In the genomic region with DNA sequence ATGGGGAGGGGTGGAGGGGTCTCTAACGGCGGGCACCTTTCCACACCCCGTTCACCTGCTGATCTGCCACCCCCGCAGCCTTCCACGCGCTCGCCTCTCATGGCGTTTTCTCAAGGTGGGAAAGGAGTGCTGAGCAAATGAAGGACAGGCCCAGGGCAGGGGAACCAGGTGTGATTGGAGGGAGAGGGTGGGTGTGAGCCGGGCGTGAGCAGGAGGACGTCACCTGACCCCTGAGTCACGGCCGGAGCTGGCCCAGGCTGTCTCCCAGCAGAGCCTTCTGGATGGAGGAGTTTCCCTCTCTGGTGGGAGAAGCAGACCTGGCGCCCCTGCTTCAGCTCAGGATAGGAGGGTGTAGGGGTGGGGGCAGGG, we compare ENCODE assay signal across 17 cellular contexts. TPM values are rescaled to one million over a fixed set of nuclear protein-coding genes. Genes with fewer than 3 reads are reported as not detected.
DNase-seq lines count a peak whose midpoint lies in the region; ATAC-seq, FAIRE-seq and TF ChIP-seq lines count a peak whose summit lies in the region.
"Had no signal": no experiment of that assay in that cellular context is flagged by ENCODE, and none has a peak within 500 bp of the region (broad histone marks: within the 10 kb centered on the region; RNA-seq: fewer than 3 reads in every experiment).

No MANE protein-coding gene starts in this region.

- TF ChIP-seq POLR2A in HCT116 (IDR thresholded peaks at IDR 0.05; ENCODE audit: borderline replicate concordance, extremely low read depth, insufficient read depth, insufficient read length), result no peak
- no peak for TF ChIP-seq POLR2A in K562 (conservative IDR thresholded peaks at IDR 0.05)
- TF ChIP-seq POLR2A in transverse colon (IDR thresholded peaks at IDR 0.05), result peak; percentile 25
- no peak for TF ChIP-seq POLR2A in spleen (IDR thresholded peaks at IDR 0.05)

- no peaks in the 10 kb centered on the region for H3K9me2 ChIP-seq in HCT116 (ENCODE audit: insufficient read depth)

- H3K9ac ChIP-seq in HCT116 (ENCODE audit: low read length), result peak overlapping the region; percentile 13; the same call in 1 of the 2 replicates
- peak overlapping the region in 1 of 2 experiments; percentile 58; a peak in 2 of 4 replicates for H3K9ac ChIP-seq in K562 (ENCODE audit: insufficient read depth in 1 of 2, low read depth in 2 of 2, low read length in 2 of 2)

- TF ChIP-seq EP300 in K562 (IDR thresholded peaks at IDR 0.05; ENCODE audit: low read length) (no peak), transverse colon (IDR thresholded peaks at IDR 0.05; ENCODE audit: low read depth) (no peak)

- no peaks in the 10 kb centered on the region for H3K9me3 ChIP-seq in HCT116 (ENCODE audit: control insufficient read depth in 1 of 2, insufficient read depth in 1 of 2, low read depth in 1 of 2, low read length in 2 of 2)
- no peaks in the 10 kb centered on the region for H3K9me3 ChIP-seq in K562 (replicated peaks; ENCODE audit: control insufficient read depth, insufficient read depth, low read depth, low read length)
- no peaks in the 10 kb centered on the region for H3K9me3 ChIP-seq in transverse colon
- H3K9me3 ChIP-seq in spleen, result no peaks in the 10 kb centered on the region
- H3K9me3 ChIP-seq: gastrocnemius medialis, suprapubic skin had no signal

- TF ChIP-seq RAD21 in HCT116 (IDR thresholded peaks at IDR 0.05; ENCODE audit: low read depth) (no peak), K562 (CRISPR knock-in tag; conservative IDR thresholded peaks at IDR 0.05 in 1 of 2, IDR thresholded peaks at IDR 0.05 in 1 of 2) (no peak)

- FAIRE-seq in K562 (lab: Jason Lieb, UNC), result no peak
- FAIRE-seq: endometrium, G401.6 had no signal

- H3K27me3 ChIP-seq in HCT116 (ENCODE audit: insufficient read depth, low read length) (no peaks in the 10 kb centered on the region), K562 (ENCODE audit: control insufficient read depth in 2 of 2, insufficient read depth in 2 of 2, low read length in 2 of 2) (no peaks in the 10 kb centered on the region), transverse colon (peaks cover 6% of the 10 kb centered on the region), spleen (replicated peaks in 1 of 7) (no peaks in the 10 kb centered on the region)
- H3K27me3 ChIP-seq: suprapubic skin had no signal

- POLR2A ChIA-PET in HCT116 (lab: Charles Lee), result no interaction called here
- POLR2A ChIA-PET in K562 (lab: Yijun Ruan, JAX), result interaction anchor here (0.7 to 1.0 kb wide), 2 partner anchors 9 to 11 kb away, joined by 3 read pairs; no protein-coding TSS in a partner anchor

- intact Hi-C loops in HCT116 (cut with micrococcal nuclease), result no loop called here
- intact Hi-C loops in K562 (cut with micrococcal nuclease), result loop anchor here (5.0 kb wide), 1 partner anchor 56 kb away; no protein-coding TSS in a partner anchor
- intact Hi-C loops in transverse colon (cut with DNase I; ENCODE audit: low total_unique reads), result no loop called here
- intact Hi-C loops in spleen (cut with DNase I; ENCODE audit: low total_unique reads), result no loop called here

- H3K4me1 ChIP-seq in HCT116 (ENCODE audit: control insufficient read depth in 1 of 2, insufficient read depth in 2 of 2, low read length in 2 of 2), result peaks cover 22 to 38% of the 10 kb centered on the region in 2 experiments
- peaks cover 0 to 44% of the 10 kb centered on the region in 2 experiments; a peak in 2 of 5 replicates for H3K4me1 ChIP-seq in K562 (replicated peaks in 1 of 2; ENCODE audit: control insufficient read depth in 2 of 2, insufficient read depth in 2 of 2, low read length in 2 of 2)
- H3K4me1 ChIP-seq in transverse colon, result peaks cover 0 to 12% (median 9%) of the 10 kb centered on the region in 4 donors
- H3K4me1 ChIP-seq in spleen, result peaks cover 0 to 30% (median 11%) of the 10 kb centered on the region in 6 donors
- H3K4me1 ChIP-seq: gastrocnemius medialis, suprapubic skin had no signal

- no peak for DNase-seq in HCT116 (ENCODE audit: low read depth, low spot score)
- DNase-seq in K562 (ENCODE audit: extremely low read depth in 1 of 4, low spot score in 3 of 4), result peak; percentile 22 to 45 (median 38)
- DNase-seq in kidney tubule cell (ENCODE audit: low spot score), result peak; percentile 75
- peak; percentile 57 for DNase-seq in transverse colon
- DNase-seq in amniotic stem cell (lab: John Stamatoyannopoulos, UW), result no peak
- no peak for DNase-seq in NCI-H446 treated with DMSO at 0.1 percent for 48 hours (lab: John Stamatoyannopoulos, UW)
- DNase-seq in spleen, result no peak
- DNase-seq: caudate nucleus, gastrocnemius medialis, NCI-H1048, NCI-H345 had no signal

- RAD21 ChIA-PET in HCT116 (lab: Charles Lee; ENCODE audit: low non-redundant PET in 1 of 2, low total read pairs in 2 of 2, uncharacterized antibody in 2 of 2, unreplicated experiment in 2 of 2), result no interaction called here

- H3K27ac ChIP-seq in HCT116 (ENCODE audit: low read depth, low read length), result peak overlapping the region; percentile 14; the same call in 1 of the 2 replicates
- no peak overlapping the region for H3K27ac ChIP-seq in K562 (ENCODE audit: extremely low read depth, low read depth, low read length)
- H3K27ac ChIP-seq in transverse colon, result no peak overlapping the region
- no peak overlapping the region for H3K27ac ChIP-seq in spleen
- H3K27ac ChIP-seq: C4-2B, gastrocnemius medialis, suprapubic skin had no signal

- H3K4me3 ChIP-seq in HCT116 (replicated peaks in 1 of 2; ENCODE audit: low read depth in 1 of 2, low read length in 2 of 2), result no peak overlapping the region
- H3K4me3 ChIP-seq in K562, result no peak overlapping the region
- no peak overlapping the region for H3K4me3 ChIP-seq in transverse colon
- no peak overlapping the region for H3K4me3 ChIP-seq in spleen
- H3K4me3 ChIP-seq: gastrocnemius medialis, suprapubic skin had no signal

- CTCF ChIA-PET in HCT116 (lab: Charles Lee) (interaction anchor here (1.3 kb wide), 1 partner anchor 54 kb away, joined by 6 read pairs; no protein-coding TSS in a partner anchor), K562 (lab: Yijun Ruan, JAX; ENCODE audit: low intra/inter-chr PET ratio) (no interaction called here)

- H3K9me1 ChIP-seq in K562 (ENCODE audit: control insufficient read depth, insufficient read depth, low read length), result no peaks in the 10 kb centered on the region

- 14% methylated on average over 8 of the region's 14 CpGs for WGBS in K562 (ENCODE audit: insufficient coverage, low coverage, missing lambda C conversion rate)
- 52% methylated on average over 14 of the region's 14 CpGs; no CpG with 5 or more reads in 1 of the 2 donors for WGBS in transverse colon (ENCODE audit: low coverage in 1 of 2), 2 donors
- WGBS in spleen, 5 donors, result 55 to 72% (median 66%) methylated on average over 13 to 14 of the region's 14 CpGs

- H3K79me2 ChIP-seq in HCT116 (ENCODE audit: insufficient read depth, low read length) (no peaks in the 10 kb centered on the region), K562 (ENCODE audit: control insufficient read depth, insufficient read depth, low read length) (no peaks in the 10 kb centered on the region)

- no peaks in the 10 kb centered on the region for H3K36me3 ChIP-seq in HCT116 (ENCODE audit: control insufficient read depth in 1 of 2, insufficient read depth in 2 of 2, low read length in 2 of 2)
- H3K36me3 ChIP-seq in K562 (ENCODE audit: control insufficient read depth, insufficient read depth, low read length), result no peaks in the 10 kb centered on the region
- no peaks in the 10 kb centered on the region for H3K36me3 ChIP-seq in transverse colon
- peaks cover 0 to 18% (median 0%) of the 10 kb centered on the region in 6 donors for H3K36me3 ChIP-seq in spleen
- H3K36me3 ChIP-seq: gastrocnemius medialis, suprapubic skin had no signal

- H2AFZ ChIP-seq in HCT116 (ENCODE audit: low read depth, low read length, poor library complexity, severe bottlenecking) (no peak overlapping the region), K562 (ENCODE audit: low read depth, low read length) (no peak overlapping the region)

- no peaks in the 10 kb centered on the region for H4K20me1 ChIP-seq in HCT116 (ENCODE audit: insufficient read depth)
- peaks cover 25% of the 10 kb centered on the region for H4K20me1 ChIP-seq in K562 (replicated peaks; ENCODE audit: control insufficient read depth, insufficient read depth, low read length)

- ATAC-seq in HCT116 (peak; percentile 78), K562 (peak; percentile 74)
- ATAC-seq: gastrocnemius medialis had no signal

- BruUV-seq in HCT116 (replicated peaks; lab: Mats Ljungman, UMichigan) (no TSS peak), K562 (replicated peaks; lab: Mats Ljungman, UMichigan) (no TSS peak)

- peak overlapping the region; percentile 60 for H3K4me2 ChIP-seq in HCT116 (ENCODE audit: low read length)
- no peak overlapping the region for H3K4me2 ChIP-seq in K562 (ENCODE audit: insufficient read depth, low read length)

- no peak for TF ChIP-seq CTCF in HCT116 (IDR thresholded peaks at IDR 0.05 in 2 of 3, conservative IDR thresholded peaks at IDR 0.05 in 1 of 3; ENCODE audit: borderline replicate concordance in 1 of 3, insufficient read depth in 1 of 3, low read depth in 2 of 3, low read length in 2 of 3)
- no peak for TF ChIP-seq CTCF in K562 (IDR thresholded peaks at IDR 0.05 in 2 of 3, conservative IDR thresholded peaks at IDR 0.05 in 1 of 3; ENCODE audit: insufficient read depth in 2 of 3, low read depth in 1 of 3, low read length in 3 of 3)
- TF ChIP-seq CTCF in transverse colon (IDR thresholded peaks at IDR 0.05), result no peak
- no peak for TF ChIP-seq CTCF in spleen (IDR thresholded peaks at IDR 0.05 in 8 of 11, conservative IDR thresholded peaks at IDR 0.05 in 3 of 11)

- in situ Hi-C loops in K562 (cut with MboI) (no loop called here), transverse colon (cut with MboI; ENCODE audit: low pct_ligation_motif_present in 1 of 4, low pct_unique_long_range_greater_than_20kb in 1 of 4, low sequenced_read_pairs in 3 of 4) (loop anchor here in 1 of 4 donors (5.0 kb wide), 1 partner anchor 41 kb away; no protein-coding TSS in a partner anchor)

RNA-seq across cellular contexts. Expression of gene ARHGAP8, which starts 14.0 kb away (rescaled TPM):
- total RNA-seq in HCT116 (2021; ENCODE audit: unreplicated experiment), result 67.5 TPM
- polyA plus RNA-seq in HCT116 (2012), result 41.9 and 45.9 TPM in 2 replicates
- 8.0 and 13.9 TPM in 2 replicates for total RNA-seq in K562 (2011; cell fraction: chromatin; rRNA removed; ENCODE audit: low replicate concordance)
- 5.8 and 7.1 TPM in 2 replicates for total RNA-seq in K562 (2011; cell fraction: nucleolus; rRNA removed)
- total RNA-seq in K562 (2011; cell fraction: nucleoplasm; rRNA removed), result 7.0 and 9.0 TPM in 2 replicates
- 0.36 and 0.78 TPM in 2 replicates for total RNA-seq in K562 (2014; rRNA removed)
- 0.26 and 0.62 TPM in 2 replicates for total RNA-seq in K562 (2014; rRNA removed; fragmentation: Illumina TruSeq; extraction: Trizol)
- total RNA-seq in K562 (2015; rRNA removed; fragmentation: Illumina TruSeq; extraction: Trizol), result 0.30 and 0.43 TPM in 2 replicates
- total RNA-seq in K562 (2021), result 1.5 and 2.2 TPM in 2 replicates
- polyA plus RNA-seq in K562 (2011; rRNA removed), result 0.77 and 1.5 TPM in 2 replicates
- polyA plus RNA-seq in K562 (2011; cell fraction: cytosol; rRNA removed), result 1.2 and 1.3 TPM in 2 replicates
- polyA plus RNA-seq in K562 (2011; cell fraction: nucleus; rRNA removed), result 2.4 and 3.8 TPM in 2 replicates
- polyA plus RNA-seq in K562 (2012), result 0.48 and 1.4 TPM in 2 replicates
- polyA plus RNA-seq in K562 (2014; fragmentation: Illumina TruSeq; extraction: Trizol), result 0.74 and 0.75 TPM in 2 replicates
- polyA plus RNA-seq in K562 (2014; fragmentation: Nextera tagmentation; extraction: Ambion mirVana), result under 1 TPM; 0.15 to 0.18 TPM
- 1.1 and 1.5 TPM in 2 replicates for polyA plus RNA-seq in K562 (2014; rRNA removed)
- 0.18 and 0.42 TPM in 2 replicates for polyA minus RNA-seq in K562 (2011; rRNA and poly(A)+ RNA removed)
- not detected in 2 replicates for polyA minus RNA-seq in K562 (2011; cell fraction: cytosol; rRNA and poly(A)+ RNA removed)
- polyA minus RNA-seq in K562 (2011; cell fraction: nucleus; rRNA and poly(A)+ RNA removed), result 0.54 and 1.4 TPM in 2 replicates
- total RNA-seq in transverse colon, result 10 to 100 TPM; 28.6 to 51.5 (median 31.5) TPM
- total RNA-seq in spleen, result 10 to 100 TPM; 13.8 to 71.6 (median 20.1) TPM
- polyA plus RNA-seq in spleen, result 10 to 100 TPM in 2 of 3 donors, 1 to 10 TPM in 1; 2.7 to 34.9 (median 16.4) TPM
- total RNA-seq: gastrocnemius medialis, OCI-LY7 had no signal
- polyA plus RNA-seq: IgD-negative memory B cell had no signal

RNA-seq across cellular contexts. Expression of gene PRR5, which starts 36.3 kb away (rescaled TPM):
- total RNA-seq in HCT116 (2021; ENCODE audit: unreplicated experiment), result 26.9 TPM
- polyA plus RNA-seq in HCT116 (2012), result 16.9 and 17.4 TPM in 2 replicates
- total RNA-seq in K562 (2011; cell fraction: chromatin; rRNA removed; ENCODE audit: low replicate concordance), result 27.6 and 71.3 TPM in 2 replicates
- 52.4 and 59.9 TPM in 2 replicates for total RNA-seq in K562 (2011; cell fraction: nucleolus; rRNA removed)
- total RNA-seq in K562 (2011; cell fraction: nucleoplasm; rRNA removed), result 38.4 and 39.2 TPM in 2 replicates
- total RNA-seq in K562 (2014; rRNA removed), result 13.3 and 18.4 TPM in 2 replicates
- 3.1 and 4.6 TPM in 2 replicates for total RNA-seq in K562 (2014; rRNA removed; fragmentation: Illumina TruSeq; extraction: Trizol)
- 7.5 and 9.5 TPM in 2 replicates for total RNA-seq in K562 (2015; rRNA removed; fragmentation: Illumina TruSeq; extraction: Trizol)
- total RNA-seq in K562 (2021), result 21.0 and 26.2 TPM in 2 replicates
- 10.1 and 14.5 TPM in 2 replicates for polyA plus RNA-seq in K562 (2011; rRNA removed)
- polyA plus RNA-seq in K562 (2011; cell fraction: cytosol; rRNA removed), result 14.2 and 35.6 TPM in 2 replicates
- polyA plus RNA-seq in K562 (2011; cell fraction: nucleus; rRNA removed), result 22.8 and 38.7 TPM in 2 replicates
- 10.9 and 11.6 TPM in 2 replicates for polyA plus RNA-seq in K562 (2012)
- 6.6 and 9.5 TPM in 2 replicates for polyA plus RNA-seq in K562 (2014; fragmentation: Illumina TruSeq; extraction: Trizol)
- polyA plus RNA-seq in K562 (2014; fragmentation: Nextera tagmentation; extraction: Ambion mirVana), result under 1 TPM; 0.13 to 0.49 TPM
- 18.6 and 20.3 TPM in 2 replicates for polyA plus RNA-seq in K562 (2014; rRNA removed)
- 9.7 and 11.6 TPM in 2 replicates for polyA minus RNA-seq in K562 (2011; rRNA and poly(A)+ RNA removed)
- polyA minus RNA-seq in K562 (2011; cell fraction: cytosol; rRNA and poly(A)+ RNA removed), result 14.1 and 21.0 TPM in 2 replicates
- polyA minus RNA-seq in K562 (2011; cell fraction: nucleus; rRNA and poly(A)+ RNA removed), result 22.3 and 30.8 TPM in 2 replicates
- 10 to 100 TPM; 17.7 to 68.3 (median 22.2) TPM for total RNA-seq in transverse colon
- 10 to 100 TPM; 49.0 to 85.6 (median 77.9) TPM for total RNA-seq in spleen
- polyA plus RNA-seq in spleen, result 10 to 100 TPM; 31.3 to 83.1 (median 57.5) TPM

Comparison
In these comparisons a context has a peak if more than half of its experiments do, and no peak if none do; other contexts are left out.
1. DNase-seq: peak in K562 (4 of 4), kidney tubule cell (single experiment) and transverse colon (single experiment); none in HCT116 (single experiment), amniotic stem cell (single experiment), NCI-H446 treated with DMSO at 0.1 percent for 48 hours (single experiment) and spleen (single experiment).
2. Of the 22 proteins assayed by ChIP-seq in both K562 and HCT116: peak only in K562: EGR1; only in HCT116: none; in both: none; in neither: 20; mixed calls (peak in some experiments, not most) for 1.